Comparison of ENCODE assay signal across 16 cellular contexts in genomic region chr1:92822907-92823306, GRCh38. TPM values are rescaled to one million over a fixed set of nuclear protein-coding genes. Genes with fewer than 3 reads are reported as not detected.
A peak's percentile ranks its signal among the peaks of the same experiment; 100 is the strongest.
DNase-seq lines count a peak whose midpoint lies in the region; ATAC-seq and TF ChIP-seq lines count a peak whose summit lies in the region.
"Had no signal": no experiment of that assay in that cellular context is flagged by ENCODE, and none has a peak within 500 bp of the region (broad histone marks: within the 10 kb centered on the region; RNA-seq: fewer than 3 reads in every experiment).

No MANE protein-coding gene starts in this region.

- intact Hi-C loops in CD14-positive monocyte (cut with micrococcal nuclease) = no loop called here

- H3K36me3 ChIP-seq in fibroblast of lung (ENCODE audit: control insufficient read depth, insufficient read depth, low read length) = no peaks in the 10 kb centered on the region
- H3K36me3 ChIP-seq: BLaER1 treated with 17β-estradiol and CSF1 and Interleukin-3, amounts not matched to agents 10 nM and 100 nM; vagina had no signal

- H3K4me2 ChIP-seq in fibroblast of lung (ENCODE audit: extremely low read depth, insufficient read depth, low read length) = no peak overlapping the region

- no peak overlapping the region for H3K9ac ChIP-seq in fibroblast of lung (ENCODE audit: insufficient read depth, low read length)
- H3K9ac ChIP-seq: BLaER1 treated with 17β-estradiol and CSF1 and Interleukin-3, amounts not matched to agents 10 nM and 100 nM had no signal

- DNase-seq in EL (peak; percentile 77), NCI-H226 (peak; percentile 1), fibroblast of lung (ENCODE audit: low read depth in 2 of 2) (peak; percentile 69 to 83), myocyte (ENCODE audit: low read depth) (peak; percentile 87), CD14-positive monocyte (ENCODE audit: low spot score) (no peak), DMS 273 treated with DMSO at 0.1 percent for 48 hours (lab: John Stamatoyannopoulos, UW) (no peak), iPS-NIHi11 (ENCODE audit: low spot score) (no peak)
- DNase-seq: effector CD8-positive, alpha-beta T cell; foreskin melanocyte; NCI-H1694 treated with DMSO at 0.1 percent for 48 hours; NCI-H526; stimulated activated naive CD8-positive, alpha-beta T cell treated with anti-CD3 and anti-CD28 coated beads, Interleukin-15, Interleukin-2, amounts not matched to agents 100 U/mL and 50 U/mL, for 24 hours had no signal

- ATAC-seq in GM18909 (IDR thresholded peaks at IDR 0.05; ENCODE audit: poor library complexity, unreplicated experiment) = no peak
- ATAC-seq: stimulated activated naive CD8-positive, alpha-beta T cell treated with anti-CD3 and anti-CD28 coated beads, Interleukin-15, Interleukin-2, amounts not matched to agents 100 U/mL and 50 U/mL, for 24 hours had no signal

- no peaks in the 10 kb centered on the region for H3K36me3 Mint-ChIP-seq in CD14-positive monocyte
- H3K36me3 Mint-ChIP-seq: brain had no signal

- peaks cover 2 to 6% (median 5%) of the 10 kb centered on the region in 3 donors for H3K27me3 Mint-ChIP-seq in CD14-positive monocyte (ENCODE audit: low read depth in 3 of 3)

- no peak overlapping the region for H3K4me3 ChIP-seq in fibroblast of lung (replicated peaks in 1 of 4; ENCODE audit: control extremely low read depth in 1 of 4, insufficient read depth in 1 of 4, low read depth in 3 of 4, low read length in 4 of 4)
- H3K4me3 ChIP-seq: BLaER1 treated with 17β-estradiol and CSF1 and Interleukin-3, amounts not matched to agents 10 nM and 100 nM; vagina had no signal

- H4K20me1 ChIP-seq in fibroblast of lung (ENCODE audit: control insufficient read depth, extremely low read depth, insufficient read depth, low read length) = no peaks in the 10 kb centered on the region
- H4K20me1 ChIP-seq: BLaER1 treated with 17β-estradiol and CSF1 and Interleukin-3, amounts not matched to agents 10 nM and 100 nM had no signal

- H3K27ac Mint-ChIP-seq in CD14-positive monocyte = no peak overlapping the region
- H3K27ac Mint-ChIP-seq: brain had no signal

- H3K4me1 Mint-ChIP-seq in CD14-positive monocyte = peaks cover 5% of the 10 kb centered on the region
- H3K4me1 Mint-ChIP-seq: brain had no signal

- H3K9me3 ChIP-seq in fibroblast of lung (ENCODE audit: control insufficient read depth, insufficient read depth, low read depth, low read length) = no peaks in the 10 kb centered on the region
- H3K9me3 ChIP-seq: BLaER1 treated with 17β-estradiol and CSF1 and Interleukin-3, amounts not matched to agents 10 nM and 100 nM; vagina had no signal

- H3K4me1 ChIP-seq in fibroblast of lung (ENCODE audit: control insufficient read depth, extremely low read depth, insufficient read depth, low read length) = no peaks in the 10 kb centered on the region
- H3K4me1 ChIP-seq: vagina had no signal

- H3K9me3 Mint-ChIP-seq in CD14-positive monocyte = peaks cover 0 to 4% (median 0%) of the 10 kb centered on the region in 7 donors

- H3K27me3 ChIP-seq in fibroblast of lung (ENCODE audit: control insufficient read depth, insufficient read depth, low read length) = no peaks in the 10 kb centered on the region
- H3K27me3 ChIP-seq: BLaER1 treated with 17β-estradiol and CSF1 and Interleukin-3, amounts not matched to agents 10 nM and 100 nM; vagina had no signal

- TF ChIP-seq CTCF in fibroblast of lung (conservative IDR thresholded peaks at IDR 0.05 in 1 of 2, IDR thresholded peaks at IDR 0.05 in 1 of 2; ENCODE audit: low read depth in 1 of 2, low read length in 2 of 2) = no peak
- TF ChIP-seq CTCF in CD14-positive monocyte (IDR thresholded peaks at IDR 0.05) = no peak

- H3K4me3 Mint-ChIP-seq in CD14-positive monocyte = no peak overlapping the region
- H3K4me3 Mint-ChIP-seq: brain had no signal

- no peak overlapping the region for H2AFZ ChIP-seq in fibroblast of lung (ENCODE audit: low read length)

- H3K79me2 ChIP-seq in fibroblast of lung (ENCODE audit: control insufficient read depth, insufficient read depth, low read length) = no peaks in the 10 kb centered on the region

- H3K27ac ChIP-seq in fibroblast of lung (ENCODE audit: insufficient read depth, low read length) = no peak overlapping the region
- H3K27ac ChIP-seq: BLaER1 treated with 17β-estradiol and CSF1 and Interleukin-3, amounts not matched to agents 10 nM and 100 nM; vagina had no signal

RNA-seq across cellular contexts. Expression of gene RPL5, which starts 8.9 kb away (rescaled TPM):
- 1,198 and 2,039 TPM in 2 replicates for total RNA-seq in fibroblast of lung
- polyA plus RNA-seq in fibroblast of lung = 1,777 and 2,145 TPM in 2 replicates
- polyA plus RNA-seq in fibroblast of lung (2012) = 2,268 and 2,297 TPM in 2 replicates
- 415 and 502 TPM in 2 replicates for polyA minus RNA-seq in fibroblast of lung (ENCODE audit: low replicate concordance)
- total RNA-seq in myocyte = 1,276 and 1,304 TPM in 2 replicates
- polyA plus RNA-seq in myocyte (2012) = 915 TPM
- 100 to 1,000 TPM; 921 to 953 TPM for polyA plus RNA-seq in CD14-positive monocyte

RNA-seq across cellular contexts. Expression of gene EVI5, which starts 38.0 kb away (rescaled TPM):
- total RNA-seq in fibroblast of lung (40.1 and 48.1 TPM in 2 replicates), myocyte (13.6 and 16.9 TPM in 2 replicates)
- polyA plus RNA-seq in fibroblast of lung (31.9 and 32.5 TPM in 2 replicates), CD14-positive monocyte (10 to 100 TPM; 14.3 to 19.4 TPM)
- 13.9 and 17.6 TPM in 2 replicates for polyA plus RNA-seq in fibroblast of lung (2012)
- polyA minus RNA-seq in fibroblast of lung (ENCODE audit: low replicate concordance) = 5.4 and 8.8 TPM in 2 replicates
- polyA plus RNA-seq in myocyte (2012) = 11.3 TPM

Comparison
In these comparisons a context has a peak if more than half of its experiments do, and no peak if none do; other contexts are left out.
1. DNase-seq: peak in EL (single experiment), NCI-H226 (single experiment), fibroblast of lung (2 of 2) and myocyte (single experiment); none in CD14-positive monocyte (single experiment), DMS 273 treated with DMSO at 0.1 percent for 48 hours (single experiment) and iPS-NIHi11 (single experiment).